ENCODE assay signal across 15 cellular contexts in genomic region chr3:4719011-4719649, GRCh38.
DNase-seq lines count a peak whose midpoint lies in the region; ATAC-seq and TF ChIP-seq lines count a peak whose summit lies in the region.
"Had no signal": no experiment of that assay in that cellular context is flagged by ENCODE, and none has a peak within 500 bp of the region (broad histone marks: within the 10 kb centered on the region; RNA-seq: fewer than 3 reads in every experiment).

No MANE protein-coding gene starts in this region.

- no peak overlapping the region for H3K4me3 Mint-ChIP-seq in activated T-cell treated with anti-CD3 and anti-CD28 coated beads, Interleukin-2, amount 50 U/mL, for 72 hours
- no peak overlapping the region for H3K4me3 Mint-ChIP-seq in activated T-cell treated with anti-CD3 and anti-CD28 coated beads, Interleukin-2, amount 50 U/mL, for 4 hours
- H3K4me3 Mint-ChIP-seq in activated naive CD4-positive, alpha-beta T cell treated with anti-CD3 and anti-CD28 coated beads for 36 hours: no peak overlapping the region

- POLR2A ChIA-PET in HEK293T (lab: Yijun Ruan, JAX): interaction anchor here (1.7 kb wide), 1 partner anchor 260 kb away, joined by 4 read pairs; the partner anchor contains the start of gene BHLHE40

- no peaks in the 10 kb centered on the region for H3K27me3 Mint-ChIP-seq in activated T-cell treated with anti-CD3 and anti-CD28 coated beads, Interleukin-2, amount 50 U/mL, for 72 hours (ENCODE audit: low read depth)
- H3K27me3 Mint-ChIP-seq in activated T-cell treated with anti-CD3 and anti-CD28 coated beads, Interleukin-2, amount 50 U/mL, for 4 hours (ENCODE audit: low read depth): no peaks in the 10 kb centered on the region
- H3K27me3 Mint-ChIP-seq in activated naive CD4-positive, alpha-beta T cell treated with anti-CD3 and anti-CD28 coated beads for 36 hours (ENCODE audit: low read depth): no peaks in the 10 kb centered on the region

- DNase-seq in activated T-cell treated with anti-CD3 and anti-CD28 coated beads, Interleukin-2, amount 50 U/mL, for 72 hours: no peak
- no peak for DNase-seq in activated T-cell treated with anti-CD3 and anti-CD28 coated beads, Interleukin-2, amount 50 U/mL, for 4 hours
- DNase-seq in astrocyte of the hippocampus (ENCODE audit: low read depth, low spot score) (peak; percentile 37), mucosa of descending colon (no peak), thoracic aorta (ENCODE audit: low spot score) (no peak), HEK293T (ENCODE audit: extremely low spot score) (no peak)
- no peak for DNase-seq in activated naive CD4-positive, alpha-beta T cell treated with anti-CD3 and anti-CD28 coated beads for 36 hours
- DNase-seq: activated CD4-positive, alpha-beta T cell treated with anti-CD3 and anti-CD28 coated beads for 4 hours; cerebellar nuclear complex; DMS53; HCEC 1CT; KG1; NCI-H345 had no signal

- H3K36me3 ChIP-seq in mucosa of descending colon (ENCODE audit: low read depth): no peaks in the 10 kb centered on the region
- peaks cover 3% of the 10 kb centered on the region for H3K36me3 ChIP-seq in thoracic aorta

- TF ChIP-seq CTCF in mucosa of descending colon (IDR thresholded peaks at IDR 0.05) (no peak), thoracic aorta (IDR thresholded peaks at IDR 0.05) (no peak)

- peak overlapping the region; percentile 38 for H3K27ac Mint-ChIP-seq in activated T-cell treated with anti-CD3 and anti-CD28 coated beads, Interleukin-2, amount 50 U/mL, for 72 hours
- no peak overlapping the region for H3K27ac Mint-ChIP-seq in activated naive CD4-positive, alpha-beta T cell treated with anti-CD3 and anti-CD28 coated beads for 36 hours

- H3K4me3 ChIP-seq in mucosa of descending colon (no peak overlapping the region), thoracic aorta (no peak overlapping the region)
- H3K4me3 ChIP-seq: SK-N-MC had no signal

- intact Hi-C loops in mucosa of descending colon (cut with DNase I, micrococcal nuclease): loop anchor here (5.0 to 10.0 kb wide), 3 partner anchors 306 to 336 kb away; no protein-coding TSS in a partner anchor
- intact Hi-C loops in activated naive CD4-positive, alpha-beta T cell treated with anti-CD3 and anti-CD28 coated beads for 36 hours (cut with micrococcal nuclease): no loop called here

- H3K4me1 Mint-ChIP-seq in activated T-cell treated with anti-CD3 and anti-CD28 coated beads, Interleukin-2, amount 50 U/mL, for 72 hours (ENCODE audit: low read depth): peaks cover 37% of the 10 kb centered on the region
- H3K4me1 Mint-ChIP-seq in activated T-cell treated with anti-CD3 and anti-CD28 coated beads, Interleukin-2, amount 50 U/mL, for 4 hours (ENCODE audit: low read depth): peaks cover 17% of the 10 kb centered on the region
- peaks cover 6% of the 10 kb centered on the region for H3K4me1 Mint-ChIP-seq in activated naive CD4-positive, alpha-beta T cell treated with anti-CD3 and anti-CD28 coated beads for 36 hours (ENCODE audit: low read depth)

- H3K9me3 Mint-ChIP-seq in activated T-cell treated with anti-CD3 and anti-CD28 coated beads, Interleukin-2, amount 50 U/mL, for 72 hours: no peaks in the 10 kb centered on the region
- H3K9me3 Mint-ChIP-seq in activated T-cell treated with anti-CD3 and anti-CD28 coated beads, Interleukin-2, amount 50 U/mL, for 4 hours: no peaks in the 10 kb centered on the region
- H3K9me3 Mint-ChIP-seq in activated naive CD4-positive, alpha-beta T cell treated with anti-CD3 and anti-CD28 coated beads for 36 hours: no peaks in the 10 kb centered on the region

- CTCF ChIA-PET in activated naive CD4-positive, alpha-beta T cell treated with anti-CD3 and anti-CD28 coated beads for 36 hours (lab: Charles Lee): interaction anchor here (0.8 to 3.0 kb wide), 4 partner anchors 8 to 258 kb away, joined by 3 to 35 read pairs (median 17); no protein-coding TSS in a partner anchor
- CTCF ChIA-PET in HEK293T (lab: Yijun Ruan, JAX): interaction anchor here (0.6 to 1.1 kb wide), 3 partner anchors 175 to 307 kb away, joined by 3 to 4 read pairs (median 3); no protein-coding TSS in a partner anchor

- H3K4me1 ChIP-seq in mucosa of descending colon (ENCODE audit: low read depth) (peaks cover 12% of the 10 kb centered on the region), thoracic aorta (ENCODE audit: control insufficient read depth in 1 of 2, low read depth in 2 of 2) (peaks cover 11 to 46% of the 10 kb centered on the region in 2 donors)

- ATAC-seq in activated T-cell treated with anti-CD3 and anti-CD28 coated beads, Interleukin-2, amount 50 U/mL, for 72 hours (replicated peaks in 1 of 2): no peak
- no peak for ATAC-seq in activated T-cell treated with anti-CD3 and anti-CD28 coated beads, Interleukin-2, amount 50 U/mL, for 4 hours
- ATAC-seq in mucosa of descending colon (peak; percentile 35), thoracic aorta (ENCODE audit: insufficient number of reproducible peaks, low FRiP score, low read depth) (no peak), HG02798 (IDR thresholded peaks at IDR 0.05; ENCODE audit: poor library complexity, unreplicated experiment) (no peak)

- no peaks in the 10 kb centered on the region for H3K27me3 ChIP-seq in thoracic aorta (replicated peaks; ENCODE audit: insufficient read depth)

- H3K9me3 ChIP-seq in mucosa of descending colon (no peaks in the 10 kb centered on the region), thoracic aorta (no peaks in the 10 kb centered on the region)

- peaks cover 1 to 2% of the 10 kb centered on the region in 2 donors for H3K36me3 Mint-ChIP-seq in activated T-cell treated with anti-CD3 and anti-CD28 coated beads, Interleukin-2, amount 50 U/mL, for 72 hours (ENCODE audit: insufficient read depth in 2 of 2)
- H3K36me3 Mint-ChIP-seq in activated T-cell treated with anti-CD3 and anti-CD28 coated beads, Interleukin-2, amount 50 U/mL, for 4 hours (ENCODE audit: insufficient read depth): peaks cover 23% of the 10 kb centered on the region
- peaks cover 6% of the 10 kb centered on the region for H3K36me3 Mint-ChIP-seq in activated naive CD4-positive, alpha-beta T cell treated with anti-CD3 and anti-CD28 coated beads for 36 hours (ENCODE audit: low read depth)

- peak overlapping the region; percentile 10 to 28 for H3K27ac ChIP-seq in thoracic aorta
- H3K27ac ChIP-seq: SK-N-MC had no signal

TF ChIP-seq in HEK293T, 16 proteins besides CTCF, POLR2A, EP300 and RAD21:
- TF ChIP-seq NFRKB (IDR thresholded peaks at IDR 0.05) (no peak), FOXK2 (IDR thresholded peaks at IDR 0.05) (no peak), CTBP1 (IDR thresholded peaks at IDR 0.05; ENCODE audit: borderline replicate concordance) (no peak), SP1 (IDR thresholded peaks at IDR 0.05) (no peak), HDGF (IDR thresholded peaks at IDR 0.05; ENCODE audit: borderline replicate concordance) (no peak), TARDBP (IDR thresholded peaks at IDR 0.05) (no peak), SUZ12 (IDR thresholded peaks at IDR 0.05) (no peak), ARNT (IDR thresholded peaks at IDR 0.05) (no peak), BHLHE40 (IDR thresholded peaks at IDR 0.05; ENCODE audit: borderline replicate concordance) (no peak), PKNOX1 (IDR thresholded peaks at IDR 0.05) (no peak), ZNF384 (IDR thresholded peaks at IDR 0.05) (no peak), FOXM1 (IDR thresholded peaks at IDR 0.05; ENCODE audit: borderline replicate concordance) (no peak), ELF4 (IDR thresholded peaks at IDR 0.05) (no peak), FOXA1 (IDR thresholded peaks at IDR 0.05) (no peak), L3MBTL2 (conservative IDR thresholded peaks at IDR 0.05) (no peak), LEF1 (IDR thresholded peaks at IDR 0.05; ENCODE audit: borderline replicate concordance) (no peak)
